ENCODE assay signal across 1 cellular context in genomic region chr10:119516381-119517234, GRCh38.
TF ChIP-seq lines count a peak whose summit lies in the region.

No MANE protein-coding gene starts in this region.

TF ChIP-seq in GM12878, 131 proteins besides CTCF, POLR2A, EP300 and RAD21 (continued from another document):
- 0 out of 4 replicates have a peak, but pooled peaks of 1 of the 2 experiments have one; percentile 3 for TF ChIP-seq SRF (IDR thresholded peaks at IDR 0.05; ENCODE audit: low read depth in 2 of 2, low read length in 2 of 2)
- peak; percentile 36 for TF ChIP-seq JUNB (IDR thresholded peaks at IDR 0.05)
- no peak for TF ChIP-seq REST (IDR thresholded peaks at IDR 0.05; ENCODE audit: low read depth, low read length)
- peak; percentile 47; the same call in 1 of the 2 replicates for TF ChIP-seq CREB1 (IDR thresholded peaks at IDR 0.05; ENCODE audit: low read depth)
- TF ChIP-seq ZNF687 (IDR thresholded peaks at IDR 0.05): peak; percentile 80
- TF ChIP-seq YBX1 (IDR thresholded peaks at IDR 0.05): no peak
- TF ChIP-seq EGR1 (IDR thresholded peaks at IDR 0.05; ENCODE audit: borderline replicate concordance in 1 of 2, low read depth in 2 of 2, low read length in 2 of 2): no peak
- TF ChIP-seq MTA2 (IDR thresholded peaks at IDR 0.05; ENCODE audit: low read depth): 0 out of 2 replicates have a peak, but pooled peaks have one; percentile 12
- 0 out of 3 replicates have a peak, but pooled peaks have one; percentile 24 for TF ChIP-seq POU2F2 (IDR thresholded peaks at IDR 0.05; ENCODE audit: borderline replicate concordance, low read depth, low read length)
- no peak for TF ChIP-seq ZNF592 (IDR thresholded peaks at IDR 0.05)
- TF ChIP-seq IKZF2 (IDR thresholded peaks at IDR 0.05): peak; percentile 84 to 87; a peak in 3 of 4 replicates
- TF ChIP-seq BCL11A (IDR thresholded peaks at IDR 0.05; ENCODE audit: low read depth, low read length): no peak
- TF ChIP-seq SREBF1 (IDR thresholded peaks at IDR 0.05; ENCODE audit: low read length): no peak
- TF ChIP-seq POLR2AphosphoS5 (IDR thresholded peaks at IDR 0.05; ENCODE audit: low read length): no peak
- peak; percentile 47; the same call in 1 of the 2 replicates for TF ChIP-seq MLLT1 (IDR thresholded peaks at IDR 0.05)
- no peak for TF ChIP-seq ZBTB33 (IDR thresholded peaks at IDR 0.05)
- TF ChIP-seq ZNF622 (IDR thresholded peaks at IDR 0.05): no peak
- TF ChIP-seq NKRF (conservative IDR thresholded peaks at IDR 0.05): no peak
